In genomic region chr14:91363776-91364523, GRCh38 we compare ENCODE assay signal across 8 cellular contexts. TPM values are rescaled to one million over a fixed set of nuclear protein-coding genes. Genes with fewer than 3 reads are reported as not detected.
DNase-seq lines count a peak whose midpoint lies in the region; ATAC-seq lines count a peak whose summit lies in the region.

No MANE protein-coding gene starts in this region.

- H2BK120ac ChIP-seq in mesenchymal stem cell (ENCODE audit: low read depth, low read length), result no peak overlapping the region

- no peak overlapping the region for H2AK5ac ChIP-seq in mesenchymal stem cell (ENCODE audit: low read length, severe bottlenecking)

- no peak overlapping the region for H3K18ac ChIP-seq in mesenchymal stem cell (ENCODE audit: low read depth in 1 of 2, low read length in 2 of 2)

- H2AFZ ChIP-seq in mesenchymal stem cell (ENCODE audit: low read depth, low read length), result no peak overlapping the region

- WGBS in mesenchymal stem cell, result 79% methylated on average over 10 of the region's 10 CpGs

- no peak overlapping the region for H3K4me3 ChIP-seq in iPS-15b (ENCODE audit: low read depth, low read length)
- no peak overlapping the region for H3K4me3 ChIP-seq in mesenchymal stem cell (ENCODE audit: insufficient read depth in 1 of 2, low read depth in 1 of 2, low read length in 2 of 2)

- H4K91ac ChIP-seq in mesenchymal stem cell (ENCODE audit: low read length), result no peak overlapping the region

- no peak overlapping the region for H3K14ac ChIP-seq in mesenchymal stem cell (ENCODE audit: low read length in 2 of 2)

- H3K27ac ChIP-seq in mesenchymal stem cell (ENCODE audit: low read length, poor library complexity, severe bottlenecking), result no peak overlapping the region

- H4K8ac ChIP-seq in mesenchymal stem cell (ENCODE audit: low read length), result no peak overlapping the region

- H3K23ac ChIP-seq in mesenchymal stem cell (ENCODE audit: low read length in 2 of 2), result no peak overlapping the region

- ATAC-seq in GM18499 (IDR thresholded peaks at IDR 0.05; ENCODE audit: insufficient read depth, unreplicated experiment) (peak; percentile 37), GM21390 (IDR thresholded peaks at IDR 0.05; ENCODE audit: unreplicated experiment) (peak; percentile 51), HG03558 (IDR thresholded peaks at IDR 0.05; ENCODE audit: extremely low read depth, unreplicated experiment) (peak; percentile 34)

- DNase-seq in DMS 273 (lab: John Stamatoyannopoulos, UW; ENCODE audit: unreplicated experiment) (no peak), AG08396 (ENCODE audit: low spot score) (no peak), mesenchymal stem cell (no peak), AG08395 (ENCODE audit: low spot score) (no peak)

- H2BK12ac ChIP-seq in mesenchymal stem cell (ENCODE audit: low read length in 2 of 2), result no peak overlapping the region

- no peak overlapping the region for H2BK15ac ChIP-seq in mesenchymal stem cell (ENCODE audit: low read depth, poor library complexity, severe bottlenecking)

- H3K9ac ChIP-seq in iPS-15b (ENCODE audit: low read depth, low read length) (peak overlapping the region; percentile 20), mesenchymal stem cell (ENCODE audit: low read length) (no peak overlapping the region)

- H3K9me3 ChIP-seq in iPS-15b (ENCODE audit: control insufficient read depth, insufficient read depth, low read length) (no peaks in the 10 kb centered on the region), mesenchymal stem cell (ENCODE audit: control insufficient read depth, low read length) (no peaks in the 10 kb centered on the region)

- no peak overlapping the region for H2BK5ac ChIP-seq in mesenchymal stem cell (ENCODE audit: low read depth, low read length, poor library complexity, severe bottlenecking)

- no peak overlapping the region for H3K4me2 ChIP-seq in mesenchymal stem cell (ENCODE audit: low read length, poor library complexity, severe bottlenecking)

- H3K4me1 ChIP-seq in iPS-15b (ENCODE audit: control insufficient read depth, insufficient read depth, low read length) (peaks cover 4% of the 10 kb centered on the region), mesenchymal stem cell (ENCODE audit: control insufficient read depth, insufficient read depth, low read depth, low read length) (peaks cover 10% of the 10 kb centered on the region)

- H3K4ac ChIP-seq in mesenchymal stem cell (ENCODE audit: low read depth in 1 of 2, low read length in 2 of 2), result no peak overlapping the region

- no peaks in the 10 kb centered on the region for H3K79me1 ChIP-seq in mesenchymal stem cell (replicated peaks; ENCODE audit: low read length, poor library complexity, severe bottlenecking)

- no peaks in the 10 kb centered on the region for H3K36me3 ChIP-seq in iPS-15b (ENCODE audit: control insufficient read depth, insufficient read depth, low read length)
- H3K36me3 ChIP-seq in mesenchymal stem cell (ENCODE audit: control insufficient read depth in 1 of 2, insufficient read depth in 2 of 2, low read depth in 1 of 2, low read length in 2 of 2), result no peaks in the 10 kb centered on the region

- H3K27me3 ChIP-seq in iPS-15b (ENCODE audit: control insufficient read depth, insufficient read depth, low read length) (no peaks in the 10 kb centered on the region), mesenchymal stem cell (ENCODE audit: control insufficient read depth in 1 of 2, insufficient read depth in 1 of 2, low read length in 2 of 2) (peaks cover 0 to 65% of the 10 kb centered on the region in 2 experiments)

RNA-seq across cellular contexts. Expression of gene CCDC88C, which starts 53.7 kb away (rescaled TPM):
- 0.25 TPM for polyA plus RNA-seq in mesenchymal stem cell (2013, experiment 1 of 2)
- polyA plus RNA-seq in mesenchymal stem cell (2013, experiment 2 of 2), result 0.21 TPM
